In genomic region chr14:99602788-99603415, GRCh38 we compare ENCODE assay signal across 2 cellular contexts.
TF ChIP-seq lines count a peak whose summit lies in the region.

No MANE protein-coding gene starts in this region.

TF ChIP-seq in SK-N-SH, 30 proteins besides CTCF, POLR2A, EP300 and RAD21 (continued from another document):
- TF ChIP-seq JUND (IDR thresholded peaks at IDR 0.05) (no peak), YY1 (IDR thresholded peaks at IDR 0.05; ENCODE audit: low read depth) (no peak), PBX3 (IDR thresholded peaks at IDR 0.05) (no peak), ELF1 (IDR thresholded peaks at IDR 0.05) (no peak), RFX5 (IDR thresholded peaks at IDR 0.05; ENCODE audit: low read length) (no peak), IRF3 (IDR thresholded peaks at IDR 0.05; ENCODE audit: low read depth, low read length) (no peak), USF1 (IDR thresholded peaks at IDR 0.05; ENCODE audit: borderline replicate concordance, low read depth) (no peak), FOXM1 (IDR thresholded peaks at IDR 0.05; ENCODE audit: low read depth) (no peak), MAX (IDR thresholded peaks at IDR 0.05; ENCODE audit: low read depth) (no peak), MXI1 (IDR thresholded peaks at IDR 0.05; ENCODE audit: low read depth, low read length) (no peak), USF2 (IDR thresholded peaks at IDR 0.05; ENCODE audit: borderline replicate concordance, low read depth, low read length) (no peak), ZBTB33 (IDR thresholded peaks at IDR 0.05; ENCODE audit: borderline replicate concordance, low read depth) (no peak), CHD2 (IDR thresholded peaks at IDR 0.05; ENCODE audit: low read length, partially characterized antibody) (no peak), TAF1 (IDR thresholded peaks at IDR 0.05; ENCODE audit: borderline replicate concordance, low read depth, low read length) (no peak), FOXJ3 (CRISPR knock-in tag; IDR thresholded peaks at IDR 0.05) (no peak)

TF ChIP-seq in SK-N-SH treated with all-trans-retinoic acid at 6 μM for 48 hours, 23 proteins besides CTCF, POLR2A, EP300 and RAD21 (continued from another document):
- no peak for TF ChIP-seq CREB5 (CRISPR knock-in tag; IDR thresholded peaks at IDR 0.05; ENCODE audit: low read depth)
